ENCODE assay signal across 26 cellular contexts in genomic region chr18:67410671-67411070, GRCh38.
DNase-seq lines count a peak whose midpoint lies in the region; ATAC-seq and TF ChIP-seq lines count a peak whose summit lies in the region.
"Had no signal": no experiment of that assay in that cellular context is flagged by ENCODE, and none has a peak within 500 bp of the region (broad histone marks: within the 10 kb centered on the region; RNA-seq: fewer than 3 reads in every experiment).

No MANE protein-coding gene starts in this region.

- no peak overlapping the region for H3K27ac Mint-ChIP-seq in naive thymus-derived CD8-positive, alpha-beta T cell
- H3K27ac Mint-ChIP-seq: activated CD4-positive, alpha-beta T cell treated with anti-CD3 and anti-CD28 coated beads for 36 hours; activated naive CD4-positive, alpha-beta T cell treated with anti-CD3 and anti-CD28 coated beads, Interleukin-2, amount 10 ng/mL, durations not matched to agents 7 days and 5 days; activated T-cell treated with anti-CD3 and anti-CD28 coated beads, Interleukin-2, amount 50 U/mL, for 72 hours; H9; memory B cell; naive B cell had no signal

- H3K4me1 Mint-ChIP-seq in naive thymus-derived CD8-positive, alpha-beta T cell, result peaks cover 0 to 4% (median 1%) of the 10 kb centered on the region in 4 donors
- H3K4me1 Mint-ChIP-seq: activated CD4-positive, alpha-beta T cell treated with anti-CD3 and anti-CD28 coated beads for 36 hours; H9; memory B cell; naive B cell had no signal

- peak overlapping the region; percentile 80 for H3K27ac ChIP-seq in 22Rv1
- H3K27ac ChIP-seq: C4-2B, pancreas had no signal

- no peak for TF ChIP-seq CTCF in 22Rv1 (IDR thresholded peaks at IDR 0.05)
- TF ChIP-seq CTCF in astrocyte of the spinal cord (IDR thresholded peaks at IDR 0.05; ENCODE audit: low read depth, low read length), result no peak
- TF ChIP-seq CTCF in foreskin fibroblast (IDR thresholded peaks at IDR 0.05; ENCODE audit: low read depth, low read length), result no peak

- ATAC-seq in naive thymus-derived CD8-positive, alpha-beta T cell, result no peak
- ATAC-seq: activated CD4-positive, alpha-beta T cell treated with anti-CD3 and anti-CD28 coated beads for 36 hours; activated T-cell treated with anti-CD3 and anti-CD28 coated beads, Interleukin-2, amount 50 U/mL, for 72 hours; left colon; pancreas; sciatic nerve had no signal

- in situ Hi-C loops in astrocyte of the spinal cord (cut with HindIII; ENCODE audit: low sequenced_read_pairs), result no loop called here

- POLR2A ChIA-PET in naive thymus-derived CD8-positive, alpha-beta T cell (lab: Charles Lee), result interaction anchor here (1.2 kb wide), 1 partner anchor 9 kb away, joined by 3 read pairs; no protein-coding TSS in a partner anchor

- H3K4me3 ChIP-seq in astrocyte of the spinal cord (ENCODE audit: low read depth, low read length), result no peak overlapping the region
- H3K4me3 ChIP-seq in foreskin fibroblast (ENCODE audit: low read depth in 1 of 2, low read length in 2 of 2), result no peak overlapping the region
- H3K4me3 ChIP-seq: pancreas had no signal

- DNase-seq in LHCN-M2 (ENCODE audit: low read depth), result peak; percentile 67
- peak; percentile 55 for DNase-seq in astrocyte of the spinal cord (ENCODE audit: low read depth, low spot score)
- DNase-seq in foreskin fibroblast, result peak; percentile 31 to 48
- no peak for DNase-seq in naive thymus-derived CD8-positive, alpha-beta T cell
- DNase-seq in iPS-NIHi7 (ENCODE audit: extremely low spot score), result no peak
- no peak for DNase-seq in NCI-H1092 (lab: John Stamatoyannopoulos, UW)
- no peak for DNase-seq in iPS-NIHi11 (ENCODE audit: low spot score)
- DNase-seq: ACHN; activated CD4-positive, alpha-beta T cell treated with anti-CD3 and anti-CD28 coated beads for 36 hours; activated naive CD4-positive, alpha-beta T cell treated with anti-CD3 and anti-CD28 coated beads, Interleukin-2, amount 10 ng/mL, durations not matched to agents 7 days and 5 days; activated T-cell treated with anti-CD3 and anti-CD28 coated beads, Interleukin-2, amount 50 U/mL, for 72 hours; anterior cingulate cortex; effector memory CD4-positive, alpha-beta T cell; glutamatergic neuron; H9; left colon; MV-4-11; naive B cell; NCI-H187; NCI-H82; pancreas; SHP77 treated with DMSO at 0.1 percent for 48 hours had no signal

- no peaks in the 10 kb centered on the region for H3K27me3 Mint-ChIP-seq in naive thymus-derived CD8-positive, alpha-beta T cell
- H3K27me3 Mint-ChIP-seq: activated CD4-positive, alpha-beta T cell treated with anti-CD3 and anti-CD28 coated beads for 36 hours; activated naive CD4-positive, alpha-beta T cell treated with anti-CD3 and anti-CD28 coated beads, Interleukin-2, amount 10 ng/mL, durations not matched to agents 7 days and 5 days; memory B cell had no signal

- H3K36me3 Mint-ChIP-seq in naive thymus-derived CD8-positive, alpha-beta T cell, result no peaks in the 10 kb centered on the region
- H3K36me3 Mint-ChIP-seq: activated naive CD4-positive, alpha-beta T cell treated with anti-CD3 and anti-CD28 coated beads, Interleukin-2, amount 10 ng/mL, durations not matched to agents 7 days and 5 days; memory B cell; naive B cell had no signal

- no peaks in the 10 kb centered on the region for H3K9me3 Mint-ChIP-seq in naive thymus-derived CD8-positive, alpha-beta T cell
- H3K9me3 Mint-ChIP-seq: activated naive CD4-positive, alpha-beta T cell treated with anti-CD3 and anti-CD28 coated beads, Interleukin-2, amount 10 ng/mL, durations not matched to agents 7 days and 5 days; activated T-cell treated with anti-CD3 and anti-CD28 coated beads, Interleukin-2, amount 50 U/mL, for 72 hours; H9; memory B cell; naive B cell had no signal

- no peak overlapping the region for H3K4me3 Mint-ChIP-seq in naive thymus-derived CD8-positive, alpha-beta T cell
- H3K4me3 Mint-ChIP-seq: activated CD4-positive, alpha-beta T cell treated with anti-CD3 and anti-CD28 coated beads for 36 hours; activated naive CD4-positive, alpha-beta T cell treated with anti-CD3 and anti-CD28 coated beads, Interleukin-2, amount 10 ng/mL, durations not matched to agents 7 days and 5 days; activated T-cell treated with anti-CD3 and anti-CD28 coated beads, Interleukin-2, amount 50 U/mL, for 72 hours; H9; memory B cell; naive B cell had no signal

Comparison
In these comparisons a context has a peak if more than half of its experiments do, and no peak if none do; other contexts are left out.
1. DNase-seq: peak in LHCN-M2 (single experiment), astrocyte of the spinal cord (single experiment) and foreskin fibroblast (2 of 2); none in naive thymus-derived CD8-positive, alpha-beta T cell (0 of 10), iPS-NIHi7 (single experiment), NCI-H1092 (single experiment) and iPS-NIHi11 (single experiment).